ENCODE assay signal across 8 cellular contexts in genomic region chr1:91804546-91805023, GRCh38.
A peak's percentile ranks its signal among the peaks of the same experiment; 100 is the strongest.
DNase-seq lines count a peak whose midpoint lies in the region; ATAC-seq and TF ChIP-seq lines count a peak whose summit lies in the region.

No MANE protein-coding gene starts in this region.

- no peak for TF ChIP-seq POLR2A in esophagus squamous epithelium (IDR thresholded peaks at IDR 0.05)

- POLR2A ChIA-PET in activated CD8-positive, alpha-beta T cell treated with anti-CD3 and anti-CD28 coated beads, Interleukin-2, amount 10 ng/mL, durations not matched to agents 7 days and 5 days (lab: Charles Lee): interaction anchor here (1.3 to 1.8 kb wide), 3 partner anchors 72 to 303 kb away, joined by 3 to 4 read pairs (median 3); no protein-coding TSS in a partner anchor

- H3K4me3 Mint-ChIP-seq in activated CD8-positive, alpha-beta T cell treated with anti-CD3 and anti-CD28 coated beads, Interleukin-2, amount 10 ng/mL, durations not matched to agents 7 days and 5 days: peak overlapping the region; percentile 60

- no peaks in the 10 kb centered on the region for H3K9me3 Mint-ChIP-seq in activated CD8-positive, alpha-beta T cell treated with anti-CD3 and anti-CD28 coated beads, Interleukin-2, amount 10 ng/mL, durations not matched to agents 7 days and 5 days (ENCODE audit: insufficient read depth)

- 41 to 66% methylated on average over 12 to 13 of the region's 13 CpGs for WGBS in esophagus squamous epithelium, 2 donors

- peak overlapping the region in 10 of 11 experiments; percentile 10 to 78 (median 66); a peak in 18 of 22 replicates for H3K27ac ChIP-seq in BLaER1 treated with 17β-estradiol and CSF1 and Interleukin-3, amounts not matched to agents 10 nM and 100 nM
- peak overlapping the region; percentile 56 to 83 (median 79) for H3K27ac ChIP-seq in esophagus squamous epithelium

- peak overlapping the region in 7 of 11 experiments; percentile 19 to 50 (median 39); a peak in 9 of 22 replicates for H3K9ac ChIP-seq in BLaER1 treated with 17β-estradiol and CSF1 and Interleukin-3, amounts not matched to agents 10 nM and 100 nM

- H3K27ac Mint-ChIP-seq in activated CD8-positive, alpha-beta T cell treated with anti-CD3 and anti-CD28 coated beads, Interleukin-2, amount 10 ng/mL, durations not matched to agents 7 days and 5 days: peak overlapping the region; percentile 86

- H3K36me3 ChIP-seq in BLaER1 treated with 17β-estradiol and CSF1 and Interleukin-3, amounts not matched to agents 10 nM and 100 nM: no peaks in the 10 kb centered on the region
- no peaks in the 10 kb centered on the region for H3K36me3 ChIP-seq in esophagus squamous epithelium

- intact Hi-C loops in esophagus squamous epithelium (cut with DNase I): no loop called here

- peaks cover 24% of the 10 kb centered on the region for H3K27me3 Mint-ChIP-seq in activated CD8-positive, alpha-beta T cell treated with anti-CD3 and anti-CD28 coated beads, Interleukin-2, amount 10 ng/mL, durations not matched to agents 7 days and 5 days (ENCODE audit: low read depth)

- TF ChIP-seq CTCF in esophagus squamous epithelium (IDR thresholded peaks at IDR 0.05): no peak

- H3K4me3 ChIP-seq in BLaER1 treated with 17β-estradiol and CSF1 and Interleukin-3, amounts not matched to agents 10 nM and 100 nM: peak overlapping the region in 2 of 10 experiments; percentile 4 to 22; a peak in 1 of 20 replicates
- peak overlapping the region in 1 of 4 donors; percentile 8 for H3K4me3 ChIP-seq in esophagus squamous epithelium

- peaks cover 68% of the 10 kb centered on the region for H3K4me1 Mint-ChIP-seq in activated CD8-positive, alpha-beta T cell treated with anti-CD3 and anti-CD28 coated beads, Interleukin-2, amount 10 ng/mL, durations not matched to agents 7 days and 5 days (ENCODE audit: low read depth)

- H3K36me3 Mint-ChIP-seq in activated CD8-positive, alpha-beta T cell treated with anti-CD3 and anti-CD28 coated beads, Interleukin-2, amount 10 ng/mL, durations not matched to agents 7 days and 5 days (ENCODE audit: low read depth): peaks cover 6% of the 10 kb centered on the region

- no peaks in the 10 kb centered on the region for H3K9me3 ChIP-seq in BLaER1 treated with 17β-estradiol and CSF1 and Interleukin-3, amounts not matched to agents 10 nM and 100 nM (replicated peaks in 1 of 11)
- no peaks in the 10 kb centered on the region for H3K9me3 ChIP-seq in esophagus squamous epithelium

- H3K4me2 ChIP-seq in BLaER1 treated with 17β-estradiol and CSF1 and Interleukin-3, amounts not matched to agents 10 nM and 100 nM: peak overlapping the region; percentile 68 to 93 (median 86)

- CTCF ChIA-PET in activated CD8-positive, alpha-beta T cell treated with anti-CD3 and anti-CD28 coated beads, Interleukin-2, amount 10 ng/mL, durations not matched to agents 7 days and 5 days (lab: Charles Lee): interaction anchor here (0.6 to 3.2 kb wide), 8 partner anchors 66 to 302 kb away, joined by 3 to 10 read pairs (median 4); partner anchors contain the start of gene TGFBR3

- no peaks in the 10 kb centered on the region for H3K27me3 ChIP-seq in BLaER1 treated with 17β-estradiol and CSF1 and Interleukin-3, amounts not matched to agents 10 nM and 100 nM
- H3K27me3 ChIP-seq in esophagus squamous epithelium: no peaks in the 10 kb centered on the region

- peak; percentile 87 for DNase-seq in activated CD8-positive, alpha-beta T cell treated with anti-CD3 and anti-CD28 coated beads, Interleukin-2, amount 10 ng/mL, durations not matched to agents 7 days and 5 days
- DNase-seq in esophagus squamous epithelium (lab: John Stamatoyannopoulos, UW) (no peak), DMS 273 (lab: John Stamatoyannopoulos, UW; ENCODE audit: unreplicated experiment) (no peak), iPS-NIHi7 (ENCODE audit: extremely low spot score) (no peak), NAMALWA (ENCODE audit: low spot score) (no peak)
- peak; percentile 76 to 84 for DNase-seq in stimulated activated CD8-positive, alpha-beta memory T cell treated with anti-CD3 and anti-CD28 coated beads, Interleukin-15, amount 100 ng/mL, for 48 hours (ENCODE audit: low read depth in 2 of 2)

- H3K4me1 ChIP-seq in BLaER1 treated with 17β-estradiol and CSF1 and Interleukin-3, amounts not matched to agents 10 nM and 100 nM: peaks cover 29 to 42% (median 40%) of the 10 kb centered on the region in 10 experiments
- peaks cover 20 to 91% (median 49%) of the 10 kb centered on the region in 3 donors for H3K4me1 ChIP-seq in esophagus squamous epithelium

- peak; percentile 10 for ATAC-seq in HG03342 (IDR thresholded peaks at IDR 0.05; ENCODE audit: unreplicated experiment)
- peak; percentile 77 for ATAC-seq in activated CD8-positive, alpha-beta T cell treated with anti-CD3 and anti-CD28 coated beads, Interleukin-2, amount 10 ng/mL, durations not matched to agents 7 days and 5 days

- H4K20me1 ChIP-seq in BLaER1 treated with 17β-estradiol and CSF1 and Interleukin-3, amounts not matched to agents 10 nM and 100 nM: no peaks in the 10 kb centered on the region

Comparison
In these comparisons a context has a peak if more than half of its experiments do, and no peak if none do; other contexts are left out.
1. DNase-seq: peak in activated CD8-positive, alpha-beta T cell treated with anti-CD3 and anti-CD28 coated beads, Interleukin-2, amount 10 ng/mL, durations not matched to agents 7 days and 5 days (single experiment) and stimulated activated CD8-positive, alpha-beta memory T cell treated with anti-CD3 and anti-CD28 coated beads, Interleukin-15, amount 100 ng/mL, for 48 hours (2 of 2); none in esophagus squamous epithelium (single experiment), DMS 273 (single experiment), iPS-NIHi7 (single experiment) and NAMALWA (single experiment).